In genomic region chr11:93740031-93740801, GRCh38 we compare ENCODE assay signal across 8 cellular contexts. TPM values are rescaled to one million over a fixed set of nuclear protein-coding genes. Genes with fewer than 3 reads are reported as not detected.
DNase-seq lines count a peak whose midpoint lies in the region; ATAC-seq and TF ChIP-seq lines count a peak whose summit lies in the region.

No MANE protein-coding gene starts in this region.

- RAD21 ChIA-PET in HCT116 (lab: Charles Lee; ENCODE audit: low non-redundant PET in 1 of 2, low total read pairs in 2 of 2, uncharacterized antibody in 2 of 2, unreplicated experiment in 2 of 2), result no interaction called here

- H4K20me1 ChIP-seq in BLaER1 (peaks cover 63% of the 10 kb centered on the region), HCT116 (ENCODE audit: insufficient read depth) (peaks cover 41% of the 10 kb centered on the region), SU-DHL-6 (ENCODE audit: low read depth, low read length) (peaks cover 46% of the 10 kb centered on the region)

- POLR2A ChIA-PET in HCT116 (lab: Charles Lee), result interaction anchor here (0.7 to 3.3 kb wide), 10 partner anchors 9 to 1843 kb away, joined by 3 to 43 read pairs (median 4); partner anchors contain the start of genes MED17 and PANX1

- peak; percentile 17 for ATAC-seq in HCT116
- ATAC-seq in central memory CD8-positive, alpha-beta T cell (replicated peaks; ENCODE audit: extremely low read depth, poor library complexity, severe bottlenecking), result no peak
- no peak for ATAC-seq in GM18873 (IDR thresholded peaks at IDR 0.05; ENCODE audit: low FRiP score, unreplicated experiment)

- TF ChIP-seq RAD21 in HCT116 (IDR thresholded peaks at IDR 0.05; ENCODE audit: low read depth), result no peak

- TF ChIP-seq CTCF in HCT116 (IDR thresholded peaks at IDR 0.05 in 2 of 3, conservative IDR thresholded peaks at IDR 0.05 in 1 of 3; ENCODE audit: borderline replicate concordance in 1 of 3, insufficient read depth in 1 of 3, low read depth in 2 of 3, low read length in 2 of 3) (no peak), SU-DHL-6 (IDR thresholded peaks at IDR 0.05; ENCODE audit: insufficient read depth, low read length, poor library complexity, severe bottlenecking) (no peak), testis (IDR thresholded peaks at IDR 0.05) (no peak), GM13977 (IDR thresholded peaks at IDR 0.05; ENCODE audit: extremely low read depth, insufficient read depth, missing control alignments) (no peak)

- intact Hi-C loops in HCT116 (cut with micrococcal nuclease) (loop anchor here (2.0 kb wide), 2 partner anchors 45 to 389 kb away; partner anchors contain the start of genes MED17 and PANX1), testis (cut with DNase I; ENCODE audit: low total_unique reads) (no loop called here)

- no peaks in the 10 kb centered on the region for H3K27me3 Mint-ChIP-seq in central memory CD8-positive, alpha-beta T cell

- peak overlapping the region; percentile 89 for H3K4me2 ChIP-seq in BLaER1
- peak overlapping the region; percentile 83 for H3K4me2 ChIP-seq in HCT116 (ENCODE audit: low read length)
- H3K4me2 ChIP-seq in SU-DHL-6 (ENCODE audit: low read depth, low read length, poor library complexity, severe bottlenecking), result peak overlapping the region; percentile 97

- BruUV-seq in HCT116 (replicated peaks; lab: Mats Ljungman, UMichigan), result no TSS peak

- H3K79me2 ChIP-seq in HCT116 (ENCODE audit: insufficient read depth, low read length) (peaks cover 78% of the 10 kb centered on the region), SU-DHL-6 (ENCODE audit: insufficient read depth, low read length) (peaks cover 84% of the 10 kb centered on the region)

- peaks cover 74% of the 10 kb centered on the region for H3K4me1 Mint-ChIP-seq in central memory CD8-positive, alpha-beta T cell

- in situ Hi-C loops in GM13977 (cut with MboI; ENCODE audit: low pct_unique_long_range_greater_than_20kb, low sequenced_read_pairs, unreplicated experiment), result no loop called here

- 8 to 15% methylated on average over 21 of the region's 21 CpGs for WGBS in testis, 2 donors

- peak overlapping the region; percentile 99 for H3K27ac ChIP-seq in BLaER1
- H3K27ac ChIP-seq in HCT116 (ENCODE audit: low read depth, low read length), result peak overlapping the region; percentile 86
- H3K27ac ChIP-seq in SU-DHL-6 (ENCODE audit: low read depth, low read length), result peak overlapping the region; percentile 88
- peak overlapping the region in 1 of 2 donors; percentile 96 for H3K27ac ChIP-seq in mucosa of rectum (ENCODE audit: low read depth in 2 of 2, low read length in 2 of 2)
- H3K27ac ChIP-seq in testis, result peak overlapping the region; percentile 79 to 96

- H3K36me3 ChIP-seq in BLaER1 (peaks cover 51% of the 10 kb centered on the region), HCT116 (ENCODE audit: control insufficient read depth in 1 of 2, insufficient read depth in 2 of 2, low read length in 2 of 2) (peaks cover 46 to 53% of the 10 kb centered on the region in 2 experiments), SU-DHL-6 (ENCODE audit: low read length) (peaks cover 55% of the 10 kb centered on the region), mucosa of rectum (ENCODE audit: control insufficient read depth in 2 of 2, insufficient read depth in 2 of 2, low read length in 2 of 2) (peaks cover 34 to 41% of the 10 kb centered on the region in 2 donors), testis (ENCODE audit: low read depth, missing control alignments) (no peaks in the 10 kb centered on the region)

- H3K4me3 ChIP-seq in BLaER1 (peak overlapping the region; percentile 86), HCT116 (replicated peaks in 1 of 2; ENCODE audit: low read depth in 1 of 2, low read length in 2 of 2) (peak overlapping the region; percentile 79 to 86), SU-DHL-6 (ENCODE audit: insufficient read depth, low read length, poor library complexity, severe bottlenecking) (peak overlapping the region; percentile 98), mucosa of rectum (ENCODE audit: low read length in 2 of 2) (peak overlapping the region; percentile 95 to 100), testis (peak overlapping the region; percentile 77 to 92)

- peak overlapping the region; percentile 100 for H3K4me3 Mint-ChIP-seq in central memory CD8-positive, alpha-beta T cell

- H3K9me2 ChIP-seq in HCT116 (ENCODE audit: insufficient read depth), result no peaks in the 10 kb centered on the region
- no peaks in the 10 kb centered on the region for H3K9me2 ChIP-seq in SU-DHL-6 (replicated peaks; ENCODE audit: insufficient read depth, low read length)

- H3F3A ChIP-seq in SU-DHL-6 (ENCODE audit: insufficient read depth), result peaks cover 55% of the 10 kb centered on the region

- H3K36me3 Mint-ChIP-seq in central memory CD8-positive, alpha-beta T cell (ENCODE audit: insufficient read depth), result peaks cover 59% of the 10 kb centered on the region

- TF ChIP-seq POLR2A in HCT116 (IDR thresholded peaks at IDR 0.05; ENCODE audit: borderline replicate concordance, extremely low read depth, insufficient read depth, insufficient read length), result no peak
- no peak for TF ChIP-seq POLR2A in testis (IDR thresholded peaks at IDR 0.05)

- H3K9ac ChIP-seq in BLaER1 (peak overlapping the region; percentile 99), HCT116 (ENCODE audit: low read length) (peak overlapping the region; percentile 98), SU-DHL-6 (ENCODE audit: low read length) (peak overlapping the region; percentile 100), mucosa of rectum (ENCODE audit: low read depth in 1 of 2, low read length in 2 of 2) (peak overlapping the region; percentile 93 to 100)

- no peak overlapping the region for H2AFZ ChIP-seq in HCT116 (ENCODE audit: low read depth, low read length, poor library complexity, severe bottlenecking)
- H2AFZ ChIP-seq in SU-DHL-6 (ENCODE audit: low read depth, low read length, severe bottlenecking), result no peak overlapping the region

- H3K9me3 Mint-ChIP-seq in central memory CD8-positive, alpha-beta T cell, result no peaks in the 10 kb centered on the region

- H3K4me1 ChIP-seq in BLaER1 (peaks cover 66% of the 10 kb centered on the region), HCT116 (ENCODE audit: control insufficient read depth in 1 of 2, insufficient read depth in 2 of 2, low read length in 2 of 2) (peaks cover 20 to 31% of the 10 kb centered on the region in 2 experiments), mucosa of rectum (ENCODE audit: control insufficient read depth in 2 of 2, insufficient read depth in 2 of 2, low read length in 2 of 2) (peaks cover 24 to 27% of the 10 kb centered on the region in 2 donors), testis (peaks cover 16% of the 10 kb centered on the region)

- H3K9me3 ChIP-seq in BLaER1 (no peaks in the 10 kb centered on the region), HCT116 (ENCODE audit: control insufficient read depth in 1 of 2, insufficient read depth in 1 of 2, low read depth in 1 of 2, low read length in 2 of 2) (no peaks in the 10 kb centered on the region), SU-DHL-6 (ENCODE audit: insufficient read depth, low read length) (no peaks in the 10 kb centered on the region), mucosa of rectum (ENCODE audit: control insufficient read depth in 2 of 2, low read length in 2 of 2) (no peaks in the 10 kb centered on the region), testis (no peaks in the 10 kb centered on the region)

- H3K27ac Mint-ChIP-seq in central memory CD8-positive, alpha-beta T cell (ENCODE audit: low read depth), result peak overlapping the region; percentile 99

- DNase-seq in HCT116 (ENCODE audit: low read depth, low spot score) (no peak), testis (peak; percentile 36), GM13977 (ENCODE audit: low spot score) (no peak)
- no peak for DNase-seq in central memory CD8-positive, alpha-beta T cell (ENCODE audit: low spot score in 2 of 2)

- CTCF ChIA-PET in HCT116 (lab: Charles Lee), result interaction anchor here (1.1 kb wide), 1 partner anchor 9 kb away, joined by 3 read pairs; no protein-coding TSS in a partner anchor

- H3K27me3 ChIP-seq in BLaER1 (no peaks in the 10 kb centered on the region), HCT116 (ENCODE audit: insufficient read depth, low read length) (no peaks in the 10 kb centered on the region), SU-DHL-6 (ENCODE audit: low read length) (no peaks in the 10 kb centered on the region), mucosa of rectum (ENCODE audit: control insufficient read depth in 2 of 2, insufficient read depth in 2 of 2, low read length in 2 of 2) (no peaks in the 10 kb centered on the region), testis (no peaks in the 10 kb centered on the region)

TF ChIP-seq in HCT116, 20 proteins besides CTCF, POLR2A, EP300 and RAD21 (continues in another document):
- peak; percentile 21 for TF ChIP-seq POLR2AphosphoS5 (IDR thresholded peaks at IDR 0.05; ENCODE audit: low read depth, low read length)
- no peak for TF ChIP-seq EZH2phosphoT487 (IDR thresholded peaks at IDR 0.05; ENCODE audit: borderline replicate concordance)
- TF ChIP-seq SIN3A (IDR thresholded peaks at IDR 0.05; ENCODE audit: low read depth), result 0 out of 2 replicates have a peak, but pooled peaks have one; percentile 59
- TF ChIP-seq ZNF274 (IDR thresholded peaks at IDR 0.05; ENCODE audit: low read depth, low read length), result no peak
- TF ChIP-seq, protein P1, sequence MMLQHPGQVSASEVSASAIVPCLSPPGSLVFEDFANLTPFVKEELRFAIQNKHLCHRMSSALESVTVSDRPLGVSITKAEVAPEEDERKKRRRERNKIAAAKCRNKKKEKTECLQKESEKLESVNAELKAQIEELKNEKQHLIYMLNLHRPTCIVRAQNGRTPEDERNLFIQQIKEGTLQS (IDR thresholded peaks at IDR 0.05), result no peak
- TF ChIP-seq CEBPB (IDR thresholded peaks at IDR 0.05; ENCODE audit: low read depth), result no peak
- no peak for TF ChIP-seq SRF (IDR thresholded peaks at IDR 0.05; ENCODE audit: low read depth)
- TF ChIP-seq YY1 (IDR thresholded peaks at IDR 0.05; ENCODE audit: extremely low read depth, insufficient replicate concordance, low read depth, low read length), result no peak
- no peak for TF ChIP-seq ZFX (IDR thresholded peaks at IDR 0.05)
- no peak for TF ChIP-seq CBX3 (IDR thresholded peaks at IDR 0.05; ENCODE audit: low read depth)
- TF ChIP-seq JUND (IDR thresholded peaks at IDR 0.05), result peak; percentile 20; the same call in 1 of the 2 replicates
- TF ChIP-seq FOSL1 (IDR thresholded peaks at IDR 0.05; ENCODE audit: low read depth), result no peak; the same call in 1 of the 2 replicates
- no peak for TF ChIP-seq EZH2 (IDR thresholded peaks at IDR 0.05)

RNA-seq across cellular contexts. Expression of gene TAF1D, which starts 1.1 kb away (rescaled TPM):
- total RNA-seq in HCT116 (2021; ENCODE audit: unreplicated experiment) (267 TPM), testis (10 to 100 TPM; 70.3 to 88.5 TPM)
- 45.5 and 66.1 TPM in 2 replicates for polyA plus RNA-seq in HCT116 (2012)
- 24.0 TPM for polyA plus RNA-seq in testis (ENCODE audit: insufficient read depth, low read depth, low replicate concordance)

RNA-seq across cellular contexts. Expression of gene C11orf54, which starts 1.3 kb away (rescaled TPM):
- 26.1 TPM for total RNA-seq in HCT116 (2021; ENCODE audit: unreplicated experiment)
- 8.8 and 9.9 TPM in 2 replicates for polyA plus RNA-seq in HCT116 (2012)
- total RNA-seq in testis, result 10 to 100 TPM; 28.5 to 49.5 TPM
- polyA plus RNA-seq in testis (ENCODE audit: insufficient read depth, low read depth, low replicate concordance), result 32.6 TPM

RNA-seq across cellular contexts. Expression of gene MED17, which starts 43.9 kb away (rescaled TPM):
- 41.1 TPM for total RNA-seq in HCT116 (2021; ENCODE audit: unreplicated experiment)
- polyA plus RNA-seq in HCT116 (2012), result 19.3 and 20.8 TPM in 2 replicates
- total RNA-seq in testis, result 10 to 100 TPM; 23.2 to 29.8 TPM
- 22.4 TPM for polyA plus RNA-seq in testis (ENCODE audit: insufficient read depth, low read depth, low replicate concordance)
